Comparison of ENCODE assay signal across 1 cellular context in genomic region chr10:35574924-35575352, GRCh38.
TF ChIP-seq lines count a peak whose summit lies in the region.

No MANE protein-coding gene starts in this region.

TF ChIP-seq in GM23338, 12 proteins besides CTCF, POLR2A, EP300 and RAD21 (continued from another document):
- TF ChIP-seq REST (IDR thresholded peaks at IDR 0.05; ENCODE audit: unreplicated experiment) (no peak), EZH2 (IDR thresholded peaks at IDR 0.05; ENCODE audit: low read depth, unreplicated experiment) (no peak), STAT1 (IDR thresholded peaks at IDR 0.05; ENCODE audit: unreplicated experiment) (no peak), CREB1 (CRISPR knock-in tag; IDR thresholded peaks at IDR 0.05; ENCODE audit: low read depth) (0 out of 2 replicates have a peak, but pooled peaks have one; percentile 30)
